ENCODE assay signal across 1 cellular context in the genomic region with DNA sequence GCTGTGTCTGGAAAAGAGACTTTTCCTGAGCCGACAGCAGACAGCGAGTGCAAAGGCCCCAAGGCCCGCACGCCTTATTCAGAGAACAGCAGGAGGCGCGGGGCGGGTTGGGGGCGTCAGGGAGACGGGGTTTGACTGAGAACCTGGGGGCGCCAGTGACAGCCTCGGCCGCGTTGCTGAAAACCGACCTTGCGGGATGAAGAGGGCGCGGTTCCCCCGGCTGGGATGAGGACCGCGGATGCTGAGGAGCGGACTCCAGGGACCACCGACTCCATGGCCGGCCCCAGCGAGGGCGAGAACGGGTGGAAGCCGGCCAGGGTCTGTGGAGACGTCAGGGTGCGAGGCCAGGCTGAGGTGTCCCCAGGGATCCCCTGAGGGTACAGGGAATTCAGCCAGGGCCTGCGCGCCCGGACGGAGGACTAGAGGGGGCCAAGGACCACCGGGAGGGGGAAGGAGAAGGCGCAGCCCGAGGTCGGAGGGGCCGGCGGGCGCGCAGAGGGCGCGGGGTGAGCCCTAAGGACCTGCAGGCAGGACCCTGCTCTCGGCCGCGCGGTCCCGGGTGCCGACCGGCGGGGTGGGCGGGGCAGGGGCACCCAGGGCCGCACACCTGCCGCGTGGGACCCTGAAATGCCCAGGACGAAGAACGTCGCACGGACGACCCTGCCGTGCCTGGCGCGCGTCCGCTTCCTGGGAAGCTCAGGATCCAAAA.
TF ChIP-seq lines count a peak whose summit lies in the region.

No MANE protein-coding gene starts in this region.

TF ChIP-seq in HCT116, 20 proteins besides CTCF, POLR2A, EP300 and RAD21 (continued from another document):
- no peak for TF ChIP-seq YY1 (IDR thresholded peaks at IDR 0.05; ENCODE audit: extremely low read depth, insufficient replicate concordance, low read depth, low read length)
- TF ChIP-seq ELF1 (IDR thresholded peaks at IDR 0.05; ENCODE audit: borderline replicate concordance, low read depth): no peak
- no peak for TF ChIP-seq SRF (IDR thresholded peaks at IDR 0.05; ENCODE audit: low read depth)
- TF ChIP-seq SIN3A (IDR thresholded peaks at IDR 0.05; ENCODE audit: low read depth): no peak
- TF ChIP-seq SP1 (IDR thresholded peaks at IDR 0.05; ENCODE audit: low read depth): no peak
- TF ChIP-seq TCF7L2 (IDR thresholded peaks at IDR 0.05; ENCODE audit: borderline replicate concordance, extremely low read depth, insufficient read depth, insufficient read length): no peak
